8 cellular contexts compared by ENCODE assay signal in the genomic region with DNA sequence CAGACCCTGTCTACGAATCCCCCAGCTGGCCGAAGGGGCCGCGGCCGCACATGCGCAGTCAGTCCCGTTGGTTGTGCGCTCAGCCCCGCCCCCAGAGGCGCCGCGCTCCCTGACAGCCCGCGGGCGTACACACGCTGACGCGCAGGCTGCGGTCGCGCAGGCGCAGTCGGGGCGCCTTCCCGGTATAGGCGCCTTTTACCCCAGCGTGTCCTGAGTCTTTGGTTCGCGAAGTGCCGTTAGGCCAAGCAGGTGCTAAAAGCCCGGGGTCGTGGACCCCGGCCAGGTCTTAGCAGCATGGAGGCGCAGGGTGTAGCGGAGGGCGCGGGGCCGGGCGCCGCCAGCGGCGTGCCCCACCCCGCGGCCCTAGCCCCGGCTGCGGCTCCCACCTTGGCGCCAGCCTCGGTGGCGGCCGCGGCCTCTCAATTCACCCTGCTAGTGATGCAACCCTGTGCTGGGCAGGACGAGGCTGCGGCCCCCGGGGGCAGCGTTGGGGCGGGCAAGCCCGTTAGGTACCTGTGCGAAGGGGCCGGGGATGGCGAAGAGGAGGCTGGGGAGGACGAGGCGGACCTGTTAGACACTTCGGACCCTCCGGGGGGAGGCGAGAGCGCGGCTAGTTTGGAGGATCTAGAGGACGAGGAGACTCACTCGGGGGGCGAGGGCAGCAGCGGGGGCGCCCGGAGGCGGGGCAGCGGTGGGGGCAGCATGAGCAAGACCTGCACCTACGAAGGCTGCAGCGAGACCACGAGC.
DNase-seq lines count a peak whose midpoint lies in the region; ATAC-seq and TF ChIP-seq lines count a peak whose summit lies in the region.

A gene with protein sequence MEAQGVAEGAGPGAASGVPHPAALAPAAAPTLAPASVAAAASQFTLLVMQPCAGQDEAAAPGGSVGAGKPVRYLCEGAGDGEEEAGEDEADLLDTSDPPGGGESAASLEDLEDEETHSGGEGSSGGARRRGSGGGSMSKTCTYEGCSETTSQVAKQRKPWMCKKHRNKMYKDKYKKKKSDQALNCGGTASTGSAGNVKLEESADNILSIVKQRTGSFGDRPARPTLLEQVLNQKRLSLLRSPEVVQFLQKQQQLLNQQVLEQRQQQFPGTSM (plus strand): TSS at position 159 of the 747 bp plus-strand sequence. CDS start 136 bp downstream, at position 295.

- H3K4me1 ChIP-seq in HUES6 (ENCODE audit: control insufficient read depth, insufficient read depth, low read length) (peaks cover 14% of the 10 kb centered on the region), muscle layer of colon (ENCODE audit: insufficient read depth, low read length) (peaks cover 21% of the 10 kb centered on the region)

- H3K27ac ChIP-seq in HUES6 (ENCODE audit: low read depth, low read length), result no peak within 1 kb of the TSS
- H3K27ac ChIP-seq in muscle layer of colon (ENCODE audit: low read depth, low read length), result peak within 1 kb of the TSS; percentile 61

- H3K9ac ChIP-seq in HUES6 (ENCODE audit: low read length) (peak within 1 kb of the TSS; percentile 18), muscle layer of colon (ENCODE audit: low read length) (peak within 1 kb of the TSS; percentile 15)

- peak; percentile 79 for TF ChIP-seq POLR2A in erythroblast (IDR thresholded peaks at IDR 0.05; ENCODE audit: low read length)

- no peaks in the 10 kb centered on the region; the same call in 1 of the 2 replicates for H3K36me3 ChIP-seq in HUES6 (ENCODE audit: control insufficient read depth, insufficient read depth, low read length)
- no peaks in the 10 kb centered on the region for H3K36me3 ChIP-seq in muscle layer of colon (ENCODE audit: insufficient read depth, low read length)

- peak; percentile 87 for ATAC-seq in GM21423 (IDR thresholded peaks at IDR 0.05; ENCODE audit: unreplicated experiment)

- peak within 1 kb of the TSS; percentile 88 for H3K4me3 ChIP-seq in HUES6 (ENCODE audit: low read depth, low read length)
- H3K4me3 ChIP-seq in muscle layer of colon (ENCODE audit: low read depth in 1 of 2, low read length in 2 of 2), result peak within 1 kb of the TSS; percentile 67 to 73

- peak; percentile 26 for DNase-seq in DMS 273 treated with DMSO at 0.1 percent for 48 hours (lab: John Stamatoyannopoulos, UW)
- DNase-seq in OCI-M2 (lab: John Stamatoyannopoulos, UW; ENCODE audit: unreplicated experiment), result peak; percentile 35
- DNase-seq in activated T-cell treated with anti-CD3 and anti-CD28 coated beads for 4 hours, result peak; percentile 85
- peak; percentile 92 to 95 for DNase-seq in erythroblast (lab: John Stamatoyannopoulos, UW)
- peak; percentile 85 to 87 for DNase-seq in stimulated activated CD8-positive, alpha-beta memory T cell treated with anti-CD3 and anti-CD28 coated beads, Interleukin-7, amount 100 ng/mL, for 1 hour (ENCODE audit: low read depth in 2 of 2)

- no peaks in the 10 kb centered on the region for H3K27me3 ChIP-seq in HUES6 (ENCODE audit: control insufficient read depth, insufficient read depth, low read length)
- no peaks in the 10 kb centered on the region for H3K27me3 ChIP-seq in muscle layer of colon (ENCODE audit: control insufficient read depth in 1 of 2, insufficient read depth in 2 of 2, low read length in 2 of 2)

- H3K9me3 ChIP-seq in HUES6 (ENCODE audit: control insufficient read depth, insufficient read depth, low read depth, low read length), result no peaks in the 10 kb centered on the region
- no peaks in the 10 kb centered on the region for H3K9me3 ChIP-seq in muscle layer of colon (ENCODE audit: low read length)

Comparison
In these comparisons a context has a peak if more than half of its experiments do, and no peak if none do; other contexts are left out.
1. DNase-seq: peak in every context shown above with its lines; median percentile 94 in erythroblast; 86 in stimulated activated CD8-positive, alpha-beta memory T cell treated with anti-CD3 and anti-CD28 coated beads, Interleukin-7, amount 100 ng/mL, for 1 hour; 85 in activated T-cell treated with anti-CD3 and anti-CD28 coated beads for 4 hours; 35 in OCI-M2; 26 in DMS 273 treated with DMSO at 0.1 percent for 48 hours.